In genomic region chr17:2693561-2694380, GRCh38 we compare ENCODE assay signal across 3 cellular contexts.
TF ChIP-seq lines count a peak whose summit lies in the region.

No MANE protein-coding gene starts in this region.

TF ChIP-seq in SK-N-SH, 30 proteins besides CTCF, POLR2A, EP300 and RAD21 (continued from another document):
- TF ChIP-seq PBX3 (IDR thresholded peaks at IDR 0.05) (no peak), RCOR1 (IDR thresholded peaks at IDR 0.05; ENCODE audit: low read length) (no peak), RXRA (IDR thresholded peaks at IDR 0.05; ENCODE audit: borderline replicate concordance, low read depth) (no peak), REST (IDR thresholded peaks at IDR 0.05; ENCODE audit: low read depth, low read length) (no peak), MEF2A (IDR thresholded peaks at IDR 0.05; ENCODE audit: borderline replicate concordance, low read depth) (no peak), TEAD4 (IDR thresholded peaks at IDR 0.05; ENCODE audit: borderline replicate concordance, insufficient read depth) (no peak), EZH2phosphoT487 (IDR thresholded peaks at IDR 0.05; ENCODE audit: borderline replicate concordance, low read depth) (no peak)

TF ChIP-seq in SK-N-SH treated with all-trans-retinoic acid at 6 μM for 48 hours, 23 proteins besides CTCF, POLR2A, EP300 and RAD21 (continued from another document):
- no peak for TF ChIP-seq POU6F1 (CRISPR knock-in tag; IDR thresholded peaks at IDR 0.05; ENCODE audit: borderline replicate concordance, low read depth)
- no peak for TF ChIP-seq ISL1 (CRISPR knock-in tag; IDR thresholded peaks at IDR 0.05)
- TF ChIP-seq ZNF70 (CRISPR knock-in tag; IDR thresholded peaks at IDR 0.05): no peak
- TF ChIP-seq PATZ1 (CRISPR knock-in tag; IDR thresholded peaks at IDR 0.05; ENCODE audit: borderline replicate concordance): no peak
- no peak for TF ChIP-seq SNAI2 (CRISPR knock-in tag; IDR thresholded peaks at IDR 0.05)
- TF ChIP-seq GLIS3 (CRISPR knock-in tag; IDR thresholded peaks at IDR 0.05): no peak
- TF ChIP-seq OSR1 (CRISPR knock-in tag; IDR thresholded peaks at IDR 0.05): no peak

TF ChIP-seq in HEK293, 187 proteins besides CTCF, POLR2A, EP300 and RAD21 (continued from another document):
- TF ChIP-seq PATZ1 (tag by site-specific recombination; IDR thresholded peaks at IDR 0.05): 0 out of 2 replicates have a peak, but pooled peaks have one; percentile 24
- TF ChIP-seq ZNF843 (tag by site-specific recombination; IDR thresholded peaks at IDR 0.05): no peak
- peak; percentile 8; the same call in 1 of the 2 replicates for TF ChIP-seq GLIS1 (tag by site-specific recombination; IDR thresholded peaks at IDR 0.05)
- no peak for TF ChIP-seq AEBP2 (tag by site-specific recombination; IDR thresholded peaks at IDR 0.05; ENCODE audit: borderline replicate concordance)
TF ChIP-seq in HEK293: peak in this region for 2.
